Comparison of ENCODE assay signal across 20 cellular contexts in the genomic region with DNA sequence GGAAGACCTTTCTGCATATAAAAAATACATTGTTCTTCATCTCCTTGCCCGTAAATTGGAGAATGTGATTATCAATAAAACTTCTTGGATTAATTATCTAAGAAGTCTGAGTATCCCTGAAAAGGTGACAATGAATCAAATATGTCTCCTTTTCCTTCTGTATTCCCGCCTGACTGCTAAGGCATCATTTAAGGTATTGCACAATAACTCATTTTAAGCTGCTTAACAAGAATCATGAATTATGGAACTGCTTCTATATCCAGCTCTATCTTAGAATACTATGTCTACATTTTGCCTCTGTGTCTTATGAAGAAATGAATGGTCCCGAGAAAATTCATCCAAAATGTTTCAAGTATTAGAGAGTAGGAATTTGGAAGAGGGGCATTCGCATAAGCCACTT.
"Had no signal": no experiment of that assay in that cellular context is flagged by ENCODE, and none has a peak within 500 bp of the region (broad histone marks: within the 10 kb centered on the region; RNA-seq: fewer than 3 reads in every experiment).

No MANE protein-coding gene starts in this region.

- H3K27ac ChIP-seq: KMS-11, RWPE1 had no signal

- H3K9ac ChIP-seq: KMS-11, SK-N-SH had no signal

- DNase-seq: Kasumi-1, MM.1S, NCI-H1092 treated with DMSO at 0.1 percent for 48 hours, NCI-H1436, NCI-H187, NCI-H2029, NCI-H2081 treated with DMSO at 0.1 percent for 48 hours, NCI-H2171, NCI-H226, NCI-H446, NCI-H510A, NCI-H524 treated with DMSO at 0.1 percent for 48 hours, NCI-H69, NCI-H774, SHP77, SK-N-SH, SW 1271, T-cell had no signal

- H3K4me2 ChIP-seq: KMS-11, SK-N-SH had no signal

- H3K9me3 ChIP-seq: SK-N-SH had no signal
